Comparison of ENCODE assay signal across 25 cellular contexts in the genomic region with DNA sequence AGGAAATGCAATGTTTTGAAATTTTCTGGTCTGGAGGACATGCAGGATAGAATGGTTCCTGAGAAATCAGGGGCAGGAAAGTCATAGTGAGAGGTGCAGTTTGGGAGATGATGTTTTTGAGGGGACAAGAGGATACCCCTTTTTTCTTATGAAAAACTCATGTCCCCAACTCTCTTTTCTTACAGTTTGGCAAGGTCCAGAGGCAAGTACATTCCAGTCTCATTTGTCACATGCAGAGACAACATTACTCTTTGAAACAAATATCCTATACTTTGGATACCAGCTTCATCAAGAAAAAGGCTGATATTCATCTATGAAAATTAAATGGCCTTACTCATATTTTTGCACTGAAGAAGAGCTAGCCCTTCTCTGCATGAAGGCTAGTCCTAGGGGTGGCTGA. TPM values are rescaled to one million over a fixed set of nuclear protein-coding genes. Genes with fewer than 3 reads are reported as not detected.
"Had no signal": no experiment of that assay in that cellular context is flagged by ENCODE, and none has a peak within 500 bp of the region (broad histone marks: within the 10 kb centered on the region; RNA-seq: fewer than 3 reads in every experiment).

No MANE protein-coding gene starts in this region.

- H3K4me3 ChIP-seq: lower lobe of right lung, right lobe of liver, smooth muscle cell, stomach, vagina had no signal

- DNase-seq: activated B cell treated with CpG ODN at 0.5 μM for 24 hours; activated CD4-positive, alpha-beta memory T cell treated with anti-CD3 and anti-CD28 coated beads for 36 hours; activated CD4-positive, alpha-beta T cell treated with anti-CD3 and anti-CD28 coated beads for 4 hours; activated CD8-positive, alpha-beta memory T cell treated with anti-CD3 and anti-CD28 coated beads, Interleukin-2, amount 10 ng/mL, durations not matched to agents 7 days and 5 days; activated naive CD4-positive, alpha-beta T cell treated with Interleukin-2 at 50 U/mL for 16 hours; activated naive CD8-positive, alpha-beta T cell treated with anti-CD3 and anti-CD28 coated beads, Interleukin-2, amount 10 ng/mL, durations not matched to agents 7 days and 5 days; activated T-cell treated with anti-CD3 and anti-CD28 coated beads, Interleukin-2, amount 50 U/mL, for 1 hour; anterior cingulate cortex; brain microvascular endothelial cell; cerebellar nuclear complex; effector CD8-positive, alpha-beta T cell; hippocampal formation; left cardiac atrium; lower lobe of right lung; right lobe of liver; stimulated activated CD4-positive, alpha-beta T cell treated with anti-CD3 and anti-CD28 coated beads, Interleukin-4, amount 100 ng/mL, for 1 hour; stomach had no signal

- FAIRE-seq: islet of Langerhans had no signal

- ATAC-seq: activated CD8-positive, alpha-beta memory T cell treated with anti-CD3 and anti-CD28 coated beads, Interleukin-2, amount 10 ng/mL, durations not matched to agents 7 days and 5 days; activated T-helper 17 cell treated with anti-CD3 and anti-CD28 coated beads, Interleukin-2, amount 50 U/mL, for 72 hours; esophagus mucosa; left cardiac atrium; natural killer cell treated with Interleukin-12 subunit alpha and Interleukin-12 subunit beta and Interleukin-15 and Interleukin-18, amount 100 ng/mL, for 72 hours; right lobe of liver; stimulated activated effector memory CD8-positive, alpha-beta T cell treated with anti-CD3 and anti-CD28 coated beads, Interleukin-12 subunit alpha, Interleukin-12 subunit beta, amount 100 ng/mL, for 72 hours had no signal

RNA-seq across cellular contexts. Expression of a gene that starts 48.2 kb away (rescaled TPM):
- total RNA-seq: activated B cell treated with CpG ODN at 0.5 μM for 24 hours; activated CD4-positive, alpha-beta memory T cell treated with anti-CD3 and anti-CD28 coated beads for 36 hours; activated CD8-positive, alpha-beta memory T cell treated with anti-CD3 and anti-CD28 coated beads, Interleukin-2, amount 10 ng/mL, durations not matched to agents 7 days and 5 days; activated naive CD8-positive, alpha-beta T cell treated with anti-CD3 and anti-CD28 coated beads, Interleukin-2, amount 10 ng/mL, durations not matched to agents 7 days and 5 days; activated T-helper 17 cell treated with anti-CD3 and anti-CD28 coated beads, Interleukin-2, amount 50 U/mL, for 72 hours; esophagus mucosa; foreskin keratinocyte; left cardiac atrium; lower lobe of right lung; natural killer cell treated with Interleukin-12 subunit alpha and Interleukin-12 subunit beta and Interleukin-15 and Interleukin-18, amount 100 ng/mL, for 72 hours; right lobe of liver; smooth muscle cell; vagina had no signal
